ENCODE assay signal across 8 cellular contexts in genomic region chr12:108832730-108833354, GRCh38. TPM values are rescaled to one million over a fixed set of nuclear protein-coding genes. Genes with fewer than 3 reads are reported as not detected.
DNase-seq lines count a peak whose midpoint lies in the region; ATAC-seq, FAIRE-seq and TF ChIP-seq lines count a peak whose summit lies in the region.

No MANE protein-coding gene starts in this region.

- peak overlapping the region; percentile 15 for H3K27ac Mint-ChIP-seq in glutamatergic neuron (ENCODE audit: unreplicated experiment)

- peak in 1 of 4 donors; percentile 38 for TF ChIP-seq EP300 in sigmoid colon (IDR thresholded peaks at IDR 0.05)

- no peaks in the 10 kb centered on the region for H3K9me3 Mint-ChIP-seq in glutamatergic neuron (ENCODE audit: unreplicated experiment)

- H3K4me3 Mint-ChIP-seq in glutamatergic neuron (ENCODE audit: unreplicated experiment): no peak overlapping the region

- peaks cover 5% of the 10 kb centered on the region for H3K36me3 Mint-ChIP-seq in glutamatergic neuron (ENCODE audit: unreplicated experiment)

- TF ChIP-seq POLR2A in sigmoid colon (IDR thresholded peaks at IDR 0.05) (no peak), GM12891 (IDR thresholded peaks at IDR 0.05; ENCODE audit: low read depth, low read length) (no peak)

- WGBS in adipose tissue, 3 donors: 49 to 67% (median 54%) methylated on average over 10 of the region's 10 CpGs
- 82 to 86% methylated on average over 10 of the region's 10 CpGs for WGBS in sigmoid colon, 2 donors

- no peak for FAIRE-seq in GM12891 (lab: Jason Lieb, UNC)

- H3K4me3 ChIP-seq in sigmoid colon: peak overlapping the region in 1 of 4 donors; percentile 4

- peaks cover 0 to 21% (median 6%) of the 10 kb centered on the region in 4 donors for H3K36me3 ChIP-seq in sigmoid colon

- peaks cover 0 to 66% (median 49%) of the 10 kb centered on the region in 4 donors for H3K4me1 ChIP-seq in sigmoid colon

- ATAC-seq in GM21447 (IDR thresholded peaks at IDR 0.05; ENCODE audit: unreplicated experiment): no peak

- DNase-seq in EL: peak; percentile 92
- no peak for DNase-seq in glutamatergic neuron
- DNase-seq in sigmoid colon: no peak
- DNase-seq in stimulated activated CD4-positive, alpha-beta T cell treated with anti-CD3 and anti-CD28 coated beads, Interleukin-4, amount 100 ng/mL, for 4 hours: no peak
- no peak for DNase-seq in RPMI8226
- DNase-seq in GM12891 (ENCODE audit: insufficient read length, low spot score): no peak

- no peaks in the 10 kb centered on the region for H3K9me3 ChIP-seq in sigmoid colon

- no peaks in the 10 kb centered on the region for H3K27me3 ChIP-seq in sigmoid colon

- H3K27ac ChIP-seq in adipose tissue (ENCODE audit: low read depth, low read length) (peak overlapping the region; percentile 71), sigmoid colon (peak overlapping the region; percentile 80 to 90 (median 88))

- peaks cover 22% of the 10 kb centered on the region for H3K4me1 Mint-ChIP-seq in glutamatergic neuron (ENCODE audit: low read depth, unreplicated experiment)

- TF ChIP-seq CTCF in glutamatergic neuron (IDR thresholded peaks at IDR 0.05; ENCODE audit: partially characterized antibody, unreplicated experiment) (no peak), sigmoid colon (IDR thresholded peaks at IDR 0.05) (no peak)

- H3K27me3 Mint-ChIP-seq in glutamatergic neuron (ENCODE audit: unreplicated experiment): peaks cover 7% of the 10 kb centered on the region

- intact Hi-C loops in sigmoid colon (cut with DNase I): no loop called here

TF ChIP-seq in GM12891, 5 proteins besides CTCF, POLR2A, EP300 and RAD21:
- no peak for TF ChIP-seq POU2F2 (IDR thresholded peaks at IDR 0.05; ENCODE audit: low read depth, low read length)
- no peak for TF ChIP-seq POLR2AphosphoS5 (IDR thresholded peaks at IDR 0.05; ENCODE audit: low read depth, low read length)
- no peak for TF ChIP-seq PAX5 (IDR thresholded peaks at IDR 0.05; ENCODE audit: insufficient read depth, low read length, severe bottlenecking)

RNA-seq across cellular contexts. Expression of gene SSH1, which starts 24.5 kb away (rescaled TPM):
- polyA plus RNA-seq in adipose tissue (10 to 100 TPM in 1 of 3 donors, 1 to 10 TPM in 2; 2.8 to 11.2 (median 9.4) TPM), sigmoid colon (10 to 100 TPM in 1 of 3 donors, 1 to 10 TPM in 2; 3.6 to 10.1 (median 5.1) TPM)
- total RNA-seq in glutamatergic neuron (ENCODE audit: unreplicated experiment) (28.2 TPM), sigmoid colon (10 to 100 TPM in 3 of 4 donors, 1 to 10 TPM in 1; 9.9 to 19.7 (median 12.6) TPM)
- 10.2 TPM for polyA plus RNA-seq in GM12891 (2012; ENCODE audit: low read depth, missing spikeins)

RNA-seq across cellular contexts. Expression of gene DAO, which starts 47.0 kb away (rescaled TPM):
- polyA plus RNA-seq in adipose tissue (not detected), sigmoid colon (1 to 10 TPM; 1.0 to 9.0 (median 4.2) TPM)
- total RNA-seq in glutamatergic neuron (ENCODE audit: unreplicated experiment) (not detected), sigmoid colon (not detected)
- not detected for polyA plus RNA-seq in GM12891 (2012; ENCODE audit: low read depth, missing spikeins)
